8 cellular contexts compared by ENCODE assay signal in genomic region chr11:25981998-25982397, GRCh38.
DNase-seq lines count a peak whose midpoint lies in the region; ATAC-seq and TF ChIP-seq lines count a peak whose summit lies in the region.

No MANE protein-coding gene starts in this region.

- no peaks in the 10 kb centered on the region for H3K4me1 ChIP-seq in upper lobe of right lung

- no peak overlapping the region for H3K4me3 ChIP-seq in NB4 (ENCODE audit: low read depth, low read length)
- H3K4me3 ChIP-seq in upper lobe of right lung, result no peak overlapping the region

- no peaks in the 10 kb centered on the region for H3K27me3 ChIP-seq in upper lobe of right lung

- TF ChIP-seq POLR2A in NB4 (IDR thresholded peaks at IDR 0.05; ENCODE audit: extremely low read depth, insufficient read length), result no peak

- H3K9me3 ChIP-seq in upper lobe of right lung, result no peaks in the 10 kb centered on the region

- in situ Hi-C loops in GM13977 (cut with MboI; ENCODE audit: low pct_unique_long_range_greater_than_20kb, low sequenced_read_pairs, unreplicated experiment), result no loop called here

- DNase-seq in GM13977 (ENCODE audit: low spot score), result peak; percentile 10
- peak; percentile 48 for DNase-seq in NB4 (ENCODE audit: low read depth)
- peak; percentile 43 for DNase-seq in astrocyte of the hippocampus (ENCODE audit: low read depth, low spot score)
- peak; percentile 28 for DNase-seq in kidney glomerular epithelial cell (lab: John Stamatoyannopoulos, UW)
- DNase-seq in upper lobe of right lung, result no peak
- no peak for DNase-seq in stimulated activated naive CD4-positive, alpha-beta T cell treated with Interleukin-2 at 50 U/mL for 16 hours (lab: John Stamatoyannopoulos, UW)

- TF ChIP-seq CTCF in 22Rv1 (IDR thresholded peaks at IDR 0.05), result peak; percentile 73
- peak; percentile 58 for TF ChIP-seq CTCF in GM13977 (IDR thresholded peaks at IDR 0.05; ENCODE audit: extremely low read depth, insufficient read depth, missing control alignments)
- peak; percentile 42 for TF ChIP-seq CTCF in NB4 (IDR thresholded peaks at IDR 0.05; ENCODE audit: low read depth, low read length)
- TF ChIP-seq CTCF in upper lobe of right lung (IDR thresholded peaks at IDR 0.05), result peak; percentile 55

- intact Hi-C loops in upper lobe of right lung (cut with DNase I), result no loop called here

- H3K27ac ChIP-seq in 22Rv1 (no peak overlapping the region), upper lobe of right lung (no peak overlapping the region)

- ATAC-seq in HG02678 (IDR thresholded peaks at IDR 0.05; ENCODE audit: unreplicated experiment) (peak; percentile 99), upper lobe of right lung (peak; percentile 75)

- no peaks in the 10 kb centered on the region for H3K36me3 ChIP-seq in upper lobe of right lung

Comparison
In these comparisons a context has a peak if more than half of its experiments do, and no peak if none do; other contexts are left out.
1. DNase-seq: peak in GM13977 (single experiment), NB4 (single experiment), astrocyte of the hippocampus (single experiment) and kidney glomerular epithelial cell (single experiment); none in upper lobe of right lung (single experiment) and stimulated activated naive CD4-positive, alpha-beta T cell treated with Interleukin-2 at 50 U/mL for 16 hours (single experiment).
2. Peak in every context shown above with its lines, with median percentiles within 50 percentile points of each other: CTCF ChIP-seq.